Comparison of ENCODE assay signal across 9 cellular contexts in the genomic region with DNA sequence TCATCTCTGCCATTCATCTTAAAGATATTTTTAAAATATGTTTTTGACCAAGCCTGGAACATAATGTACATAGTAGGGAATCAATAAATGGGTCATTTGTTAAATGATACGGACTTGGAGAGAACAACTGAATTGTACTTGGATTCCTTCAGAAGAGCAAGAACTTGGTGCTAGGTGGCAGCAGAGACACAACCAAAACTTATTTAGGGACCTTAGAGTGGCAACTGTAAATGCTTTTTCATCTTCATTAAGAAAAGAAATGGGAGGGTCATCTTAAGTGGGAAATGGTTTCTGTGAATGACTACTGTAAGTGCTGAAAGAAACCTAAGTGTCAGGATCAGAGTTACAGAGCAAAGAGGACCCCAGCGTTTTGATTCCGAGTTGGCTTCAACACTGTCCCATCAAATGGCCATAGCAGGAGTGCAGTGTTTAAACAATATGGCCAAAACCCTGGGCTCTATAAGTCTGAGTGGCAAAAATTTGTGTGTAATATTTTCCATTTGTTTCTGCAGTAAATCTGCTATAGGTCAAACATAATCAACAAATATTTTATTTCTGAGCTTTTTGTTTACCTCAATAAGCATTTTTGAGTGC.
DNase-seq lines count a peak whose midpoint lies in the region; ATAC-seq and TF ChIP-seq lines count a peak whose summit lies in the region.
"Had no signal": no experiment of that assay in that cellular context is flagged by ENCODE, and none has a peak within 500 bp of the region (broad histone marks: within the 10 kb centered on the region; RNA-seq: fewer than 3 reads in every experiment).

No MANE protein-coding gene starts in this region.

- no peaks in the 10 kb centered on the region for H3K27me3 ChIP-seq in right lobe of liver
- no peaks in the 10 kb centered on the region for H3K27me3 ChIP-seq in CD4-positive, alpha-beta memory T cell (ENCODE audit: insufficient read depth, low read length)

- H3K9me3 Mint-ChIP-seq in CD4-positive, alpha-beta memory T cell = no peaks in the 10 kb centered on the region

- peak; percentile 54 for DNase-seq in EL
- DNase-seq in MV-4-11 (lab: John Stamatoyannopoulos, UW) = peak; percentile 22
- peak; percentile 10 for DNase-seq in cerebellum (ENCODE audit: low spot score)
- no peak for DNase-seq in right lobe of liver
- no peak for DNase-seq in stimulated activated naive CD4-positive, alpha-beta T cell treated with Interleukin-2 at 50 U/mL for 16 hours (lab: John Stamatoyannopoulos, UW)
- DNase-seq in CD4-positive, alpha-beta memory T cell = no peak
- DNase-seq in NCI-H1105 (lab: John Stamatoyannopoulos, UW) = no peak
- DNase-seq: left cardiac atrium had no signal

- CTCF ChIA-PET in CD4-positive, alpha-beta memory T cell (lab: Charles Lee; ENCODE audit: partially characterized antibody) = no interaction called here

- H3K4me1 ChIP-seq in right lobe of liver = no peaks in the 10 kb centered on the region
- H3K4me1 ChIP-seq in CD4-positive, alpha-beta memory T cell (ENCODE audit: insufficient read depth, low read length) = no peaks in the 10 kb centered on the region

- peak; percentile 50 to 65 (median 58) for TF ChIP-seq CTCF in right lobe of liver (IDR thresholded peaks at IDR 0.05)

- WGBS in right lobe of liver (ENCODE audit: insufficient coverage, low coverage, low lambda C conversion rate, missing lambda C conversion rate) = 30% methylated on average over 3 of the region's 3 CpGs

- intact Hi-C loops in right lobe of liver (cut with DNase I) = no loop called here
- intact Hi-C loops in CD4-positive, alpha-beta memory T cell (cut with micrococcal nuclease) = no loop called here

- H3K27ac Mint-ChIP-seq in CD4-positive, alpha-beta memory T cell = no peak overlapping the region

- no peaks in the 10 kb centered on the region for H3K9me3 ChIP-seq in right lobe of liver
- no peaks in the 10 kb centered on the region for H3K9me3 ChIP-seq in CD4-positive, alpha-beta memory T cell (ENCODE audit: control insufficient read depth in 1 of 2, low read length in 2 of 2)

- no peaks in the 10 kb centered on the region for H3K4me1 Mint-ChIP-seq in CD4-positive, alpha-beta memory T cell

- no peak overlapping the region for H3K4me3 ChIP-seq in right lobe of liver
- H3K4me3 ChIP-seq in CD4-positive, alpha-beta memory T cell (ENCODE audit: low read length in 2 of 2) = no peak overlapping the region

- H3K27me3 Mint-ChIP-seq in CD4-positive, alpha-beta memory T cell = no peaks in the 10 kb centered on the region

- no peaks in the 10 kb centered on the region for H3K36me3 Mint-ChIP-seq in CD4-positive, alpha-beta memory T cell

- TF ChIP-seq POLR2A in right lobe of liver (IDR thresholded peaks at IDR 0.05) = no peak

- H3K36me3 ChIP-seq in right lobe of liver = no peaks in the 10 kb centered on the region
- no peaks in the 10 kb centered on the region for H3K36me3 ChIP-seq in CD4-positive, alpha-beta memory T cell (ENCODE audit: insufficient read depth, low read length)

- no peak overlapping the region for H3K4me3 Mint-ChIP-seq in CD4-positive, alpha-beta memory T cell

- H3K27ac ChIP-seq in right lobe of liver = no peak overlapping the region
- no peak overlapping the region for H3K27ac ChIP-seq in CD4-positive, alpha-beta memory T cell (ENCODE audit: low read depth, low read length)

- POLR2A ChIA-PET in CD4-positive, alpha-beta memory T cell (lab: Charles Lee; ENCODE audit: partially characterized antibody) = no interaction called here

- ATAC-seq in right lobe of liver (peak; percentile 73 to 92 (median 78)), GM21737 (IDR thresholded peaks at IDR 0.05; ENCODE audit: unreplicated experiment) (no peak)

Comparison
In these comparisons a context has a peak if more than half of its experiments do, and no peak if none do; other contexts are left out.
1. DNase-seq: peak in EL (single experiment), MV-4-11 (single experiment) and cerebellum (single experiment); none in right lobe of liver (0 of 3), stimulated activated naive CD4-positive, alpha-beta T cell treated with Interleukin-2 at 50 U/mL for 16 hours (single experiment), CD4-positive, alpha-beta memory T cell (0 of 5) and NCI-H1105 (single experiment).